In the genomic region with DNA sequence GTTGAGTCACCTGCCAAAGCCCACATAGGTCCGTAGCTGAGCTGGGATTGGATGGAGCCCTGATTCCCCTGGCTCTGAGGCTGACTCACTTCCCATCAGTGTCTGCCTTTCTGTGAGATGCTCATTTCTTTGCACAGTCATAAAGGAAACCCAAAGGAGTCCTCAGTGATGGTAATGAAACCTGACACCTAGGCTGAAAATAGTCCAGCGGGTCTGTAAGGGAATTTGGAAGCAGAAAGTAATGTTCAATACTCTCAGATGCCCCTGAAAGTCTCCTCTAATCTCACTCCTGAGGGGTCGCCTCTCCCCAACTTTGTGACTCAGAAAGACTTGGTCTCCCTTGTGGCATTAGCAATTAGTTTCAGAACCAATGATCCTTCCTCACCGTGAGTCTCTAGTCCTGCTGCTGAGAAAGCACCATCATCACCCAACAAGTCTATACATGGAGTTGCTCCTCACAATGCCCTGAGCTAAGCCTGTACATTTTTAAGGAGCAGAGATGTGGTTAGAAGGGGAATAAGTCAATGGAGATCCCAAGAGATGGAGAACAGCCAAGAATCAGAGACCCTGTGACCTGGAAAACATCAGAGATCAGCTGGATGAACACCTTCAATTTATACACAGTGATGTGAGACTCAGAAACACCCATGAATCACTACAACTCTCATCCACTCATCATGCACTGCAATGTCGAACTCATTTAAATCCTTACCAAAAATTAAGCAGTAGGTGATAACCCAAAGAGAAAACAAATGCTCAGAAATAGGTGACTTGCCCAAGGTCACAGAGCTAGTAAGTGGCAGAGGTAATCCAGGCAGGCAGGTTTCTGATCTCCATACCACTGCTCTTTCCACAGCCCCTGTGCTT, we compare ENCODE assay signal across 8 cellular contexts.
A peak's percentile ranks its signal among the peaks of the same experiment; 100 is the strongest.
DNase-seq lines count a peak whose midpoint lies in the region; ATAC-seq lines count a peak whose summit lies in the region.

No MANE protein-coding gene starts in this region.

- ATAC-seq in GM19455 (IDR thresholded peaks at IDR 0.05; ENCODE audit: unreplicated experiment) (peak; percentile 93), HG03432 (IDR thresholded peaks at IDR 0.05; ENCODE audit: unreplicated experiment) (peak; percentile 98)

- peak; percentile 1 for DNase-seq in Caki2 (ENCODE audit: low read depth)
- peak; percentile 22 for DNase-seq in astrocyte of the hippocampus (ENCODE audit: low read depth, low spot score)
- no peak for DNase-seq in NCI-H526 (lab: John Stamatoyannopoulos, UW)
- no peak for DNase-seq in effector CD8-positive, alpha-beta T cell (lab: John Stamatoyannopoulos, UW)
- no peak for DNase-seq in iPS-NIHi7 (ENCODE audit: extremely low spot score)
- DNase-seq in cerebellum (ENCODE audit: low spot score) = no peak

- in situ Hi-C loops in Caki2 (cut with HindIII; ENCODE audit: low pct_unique_long_range_greater_than_20kb, low sequenced_read_pairs) = no loop called here

Comparison
In these comparisons a context has a peak if more than half of its experiments do, and no peak if none do; other contexts are left out.
1. DNase-seq: peak in Caki2 (single experiment) and astrocyte of the hippocampus (single experiment); none in NCI-H526 (0 of 2), effector CD8-positive, alpha-beta T cell (single experiment), iPS-NIHi7 (single experiment) and cerebellum (single experiment).